Comparison of ENCODE assay signal across 15 cellular contexts in the genomic region with DNA sequence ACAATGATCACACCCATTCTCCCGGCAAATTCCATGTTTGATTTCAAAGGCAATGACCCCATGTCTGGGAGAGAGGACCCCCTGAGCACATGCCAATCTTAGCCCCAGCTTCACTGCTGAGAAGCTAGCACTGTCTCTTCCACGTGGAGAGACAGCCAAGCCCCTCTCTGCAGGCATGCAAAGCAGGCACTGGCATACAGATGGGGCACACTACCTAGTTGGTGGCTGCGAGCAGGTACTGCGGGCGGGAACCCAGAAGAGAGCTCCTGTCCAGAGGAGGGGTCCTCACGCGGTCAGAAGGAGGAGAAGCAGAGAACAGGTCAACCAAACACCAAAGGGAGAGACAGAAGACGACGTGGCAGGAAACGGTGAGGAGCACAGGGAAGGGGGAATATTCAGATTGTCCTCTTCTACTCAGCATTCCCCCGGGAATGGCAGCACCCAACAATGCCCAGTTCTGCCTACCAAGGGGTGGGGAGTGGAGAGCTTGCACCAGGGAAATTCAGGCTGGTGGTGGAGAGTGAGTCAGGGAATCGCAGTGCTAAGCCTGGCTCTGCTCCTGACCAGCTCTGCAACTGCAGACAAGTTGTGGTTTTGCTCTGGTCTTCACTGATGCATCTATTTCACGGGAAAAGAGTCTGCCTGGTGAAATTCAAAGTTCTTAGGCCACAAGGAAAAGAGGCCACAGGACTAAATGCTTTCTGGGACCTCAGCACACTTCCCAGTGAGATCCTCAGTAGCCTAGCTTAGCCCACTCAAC. TPM values are rescaled to one million over a fixed set of nuclear protein-coding genes. Genes with fewer than 3 reads are reported as not detected.
DNase-seq lines count a peak whose midpoint lies in the region; ATAC-seq and TF ChIP-seq lines count a peak whose summit lies in the region.
"Had no signal": no experiment of that assay in that cellular context is flagged by ENCODE, and none has a peak within 500 bp of the region (broad histone marks: within the 10 kb centered on the region; RNA-seq: fewer than 3 reads in every experiment).

No MANE protein-coding gene starts in this region.

- H3F3A ChIP-seq in GM23338 (replicated peaks; ENCODE audit: low read depth): no peaks in the 10 kb centered on the region

- in situ Hi-C loops in GM13977 (cut with MboI; ENCODE audit: low pct_unique_long_range_greater_than_20kb, low sequenced_read_pairs, unreplicated experiment): no loop called here

- H3K36me3 ChIP-seq in GM23338 (ENCODE audit: insufficient read depth) (no peaks in the 10 kb centered on the region), iPS-15b (ENCODE audit: control insufficient read depth, insufficient read depth, low read length) (peaks cover 2% of the 10 kb centered on the region)

- TF ChIP-seq CTCF in GM23338 (conservative IDR thresholded peaks at IDR 0.05; ENCODE audit: low read depth in 2 of 2) (no peak), GM13977 (IDR thresholded peaks at IDR 0.05; ENCODE audit: extremely low read depth, insufficient read depth, missing control alignments) (no peak)

- H4K20me1 ChIP-seq in GM23338 (replicated peaks; ENCODE audit: insufficient read depth): no peaks in the 10 kb centered on the region

- no peaks in the 10 kb centered on the region for H3K79me2 ChIP-seq in GM23338 (replicated peaks; ENCODE audit: insufficient read depth)

- H3K9me3 Mint-ChIP-seq in GM23338: no peaks in the 10 kb centered on the region

- peaks cover 10% of the 10 kb centered on the region for H3K27me3 Mint-ChIP-seq in GM23338 (ENCODE audit: insufficient read depth, low read depth, poor library complexity)
- H3K27me3 Mint-ChIP-seq: activated naive CD8-positive, alpha-beta T cell had no signal

- H3K4me1 ChIP-seq in GM23338 (ENCODE audit: insufficient read depth) (no peaks in the 10 kb centered on the region), iPS-15b (ENCODE audit: control insufficient read depth, insufficient read depth, low read length) (no peaks in the 10 kb centered on the region)

- DNase-seq in GM23338 (ENCODE audit: low spot score): no peak
- peak; percentile 63 for DNase-seq in astrocyte of the hippocampus (ENCODE audit: low read depth, low spot score)
- DNase-seq in substantia nigra (lab: John Stamatoyannopoulos, UW): no peak
- DNase-seq in NCI-H446 (lab: John Stamatoyannopoulos, UW): no peak
- no peak for DNase-seq in HCEC 1CT
- DNase-seq in GM13977 (ENCODE audit: low spot score): no peak
- DNase-seq: activated CD4-positive, CD25-positive, alpha-beta regulatory T cell treated with anti-CD3 and anti-CD28 coated beads, Interleukin-2, amount 50 U/mL, for 72 hours; cortex of kidney; NCI-H1092; NCI-H345; PC-9; stimulated activated naive CD4-positive, alpha-beta T cell treated with Interleukin-2 at 50 U/mL for 16 hours; T-helper 1 cell had no signal

- peak; percentile 22; the same call in 2 of the 3 replicates for ATAC-seq in GM23338

- peaks cover 17% of the 10 kb centered on the region for H3K36me3 Mint-ChIP-seq in GM23338 (ENCODE audit: low read depth)
- H3K36me3 Mint-ChIP-seq: activated naive CD8-positive, alpha-beta T cell had no signal

- H3K4me2 ChIP-seq in GM23338: no peak overlapping the region
- H3K4me2 ChIP-seq: PC-9 had no signal

- H3K4me3 ChIP-seq in GM23338: no peak overlapping the region
- H3K4me3 ChIP-seq in iPS-15b (ENCODE audit: low read depth, low read length): no peak overlapping the region
- H3K4me3 ChIP-seq: PC-9 had no signal

- H3K27me3 ChIP-seq in GM23338 (ENCODE audit: insufficient read depth): no peaks in the 10 kb centered on the region
- no peaks in the 10 kb centered on the region for H3K27me3 ChIP-seq in iPS-15b (ENCODE audit: control insufficient read depth, insufficient read depth, low read length)

- peaks cover 10% of the 10 kb centered on the region for H3K4me1 Mint-ChIP-seq in GM23338

- no peak overlapping the region for H3K4me3 Mint-ChIP-seq in GM23338
- H3K4me3 Mint-ChIP-seq: activated naive CD8-positive, alpha-beta T cell had no signal

- H3K9me2 ChIP-seq in GM23338 (ENCODE audit: insufficient read depth): no peaks in the 10 kb centered on the region

- H3K9ac ChIP-seq in iPS-15b (ENCODE audit: low read depth, low read length): peak overlapping the region; percentile 26

- no peak overlapping the region; the same call in 1 of the 2 replicates for H3K27ac Mint-ChIP-seq in GM23338
- H3K27ac Mint-ChIP-seq: activated naive CD8-positive, alpha-beta T cell had no signal

- H2AFZ ChIP-seq in GM23338: no peak overlapping the region
- H2AFZ ChIP-seq: PC-9 had no signal

- no peak overlapping the region for H3K27ac ChIP-seq in GM23338 (ENCODE audit: low read depth)
- peak overlapping the region; percentile 83 for H3K27ac ChIP-seq in substantia nigra (ENCODE audit: low read depth, low read length, poor library complexity, severe bottlenecking)
- H3K27ac ChIP-seq: PC-9 had no signal

- no peaks in the 10 kb centered on the region for H3K9me3 ChIP-seq in iPS-15b (ENCODE audit: control insufficient read depth, insufficient read depth, low read length)

TF ChIP-seq in GM23338, 12 proteins besides CTCF, POLR2A, EP300 and RAD21 (continues in another document):
- TF ChIP-seq STAT1 (IDR thresholded peaks at IDR 0.05; ENCODE audit: unreplicated experiment): no peak
- TF ChIP-seq EZH2 (IDR thresholded peaks at IDR 0.05; ENCODE audit: low read depth, unreplicated experiment): no peak
- TF ChIP-seq JUNB (IDR thresholded peaks at IDR 0.05; ENCODE audit: unreplicated experiment): no peak
- no peak for TF ChIP-seq ZNF114 (CRISPR knock-in tag; IDR thresholded peaks at IDR 0.05)
- no peak for TF ChIP-seq NANOG (IDR thresholded peaks at IDR 0.05; ENCODE audit: borderline replicate concordance)
- TF ChIP-seq, protein P1, sequence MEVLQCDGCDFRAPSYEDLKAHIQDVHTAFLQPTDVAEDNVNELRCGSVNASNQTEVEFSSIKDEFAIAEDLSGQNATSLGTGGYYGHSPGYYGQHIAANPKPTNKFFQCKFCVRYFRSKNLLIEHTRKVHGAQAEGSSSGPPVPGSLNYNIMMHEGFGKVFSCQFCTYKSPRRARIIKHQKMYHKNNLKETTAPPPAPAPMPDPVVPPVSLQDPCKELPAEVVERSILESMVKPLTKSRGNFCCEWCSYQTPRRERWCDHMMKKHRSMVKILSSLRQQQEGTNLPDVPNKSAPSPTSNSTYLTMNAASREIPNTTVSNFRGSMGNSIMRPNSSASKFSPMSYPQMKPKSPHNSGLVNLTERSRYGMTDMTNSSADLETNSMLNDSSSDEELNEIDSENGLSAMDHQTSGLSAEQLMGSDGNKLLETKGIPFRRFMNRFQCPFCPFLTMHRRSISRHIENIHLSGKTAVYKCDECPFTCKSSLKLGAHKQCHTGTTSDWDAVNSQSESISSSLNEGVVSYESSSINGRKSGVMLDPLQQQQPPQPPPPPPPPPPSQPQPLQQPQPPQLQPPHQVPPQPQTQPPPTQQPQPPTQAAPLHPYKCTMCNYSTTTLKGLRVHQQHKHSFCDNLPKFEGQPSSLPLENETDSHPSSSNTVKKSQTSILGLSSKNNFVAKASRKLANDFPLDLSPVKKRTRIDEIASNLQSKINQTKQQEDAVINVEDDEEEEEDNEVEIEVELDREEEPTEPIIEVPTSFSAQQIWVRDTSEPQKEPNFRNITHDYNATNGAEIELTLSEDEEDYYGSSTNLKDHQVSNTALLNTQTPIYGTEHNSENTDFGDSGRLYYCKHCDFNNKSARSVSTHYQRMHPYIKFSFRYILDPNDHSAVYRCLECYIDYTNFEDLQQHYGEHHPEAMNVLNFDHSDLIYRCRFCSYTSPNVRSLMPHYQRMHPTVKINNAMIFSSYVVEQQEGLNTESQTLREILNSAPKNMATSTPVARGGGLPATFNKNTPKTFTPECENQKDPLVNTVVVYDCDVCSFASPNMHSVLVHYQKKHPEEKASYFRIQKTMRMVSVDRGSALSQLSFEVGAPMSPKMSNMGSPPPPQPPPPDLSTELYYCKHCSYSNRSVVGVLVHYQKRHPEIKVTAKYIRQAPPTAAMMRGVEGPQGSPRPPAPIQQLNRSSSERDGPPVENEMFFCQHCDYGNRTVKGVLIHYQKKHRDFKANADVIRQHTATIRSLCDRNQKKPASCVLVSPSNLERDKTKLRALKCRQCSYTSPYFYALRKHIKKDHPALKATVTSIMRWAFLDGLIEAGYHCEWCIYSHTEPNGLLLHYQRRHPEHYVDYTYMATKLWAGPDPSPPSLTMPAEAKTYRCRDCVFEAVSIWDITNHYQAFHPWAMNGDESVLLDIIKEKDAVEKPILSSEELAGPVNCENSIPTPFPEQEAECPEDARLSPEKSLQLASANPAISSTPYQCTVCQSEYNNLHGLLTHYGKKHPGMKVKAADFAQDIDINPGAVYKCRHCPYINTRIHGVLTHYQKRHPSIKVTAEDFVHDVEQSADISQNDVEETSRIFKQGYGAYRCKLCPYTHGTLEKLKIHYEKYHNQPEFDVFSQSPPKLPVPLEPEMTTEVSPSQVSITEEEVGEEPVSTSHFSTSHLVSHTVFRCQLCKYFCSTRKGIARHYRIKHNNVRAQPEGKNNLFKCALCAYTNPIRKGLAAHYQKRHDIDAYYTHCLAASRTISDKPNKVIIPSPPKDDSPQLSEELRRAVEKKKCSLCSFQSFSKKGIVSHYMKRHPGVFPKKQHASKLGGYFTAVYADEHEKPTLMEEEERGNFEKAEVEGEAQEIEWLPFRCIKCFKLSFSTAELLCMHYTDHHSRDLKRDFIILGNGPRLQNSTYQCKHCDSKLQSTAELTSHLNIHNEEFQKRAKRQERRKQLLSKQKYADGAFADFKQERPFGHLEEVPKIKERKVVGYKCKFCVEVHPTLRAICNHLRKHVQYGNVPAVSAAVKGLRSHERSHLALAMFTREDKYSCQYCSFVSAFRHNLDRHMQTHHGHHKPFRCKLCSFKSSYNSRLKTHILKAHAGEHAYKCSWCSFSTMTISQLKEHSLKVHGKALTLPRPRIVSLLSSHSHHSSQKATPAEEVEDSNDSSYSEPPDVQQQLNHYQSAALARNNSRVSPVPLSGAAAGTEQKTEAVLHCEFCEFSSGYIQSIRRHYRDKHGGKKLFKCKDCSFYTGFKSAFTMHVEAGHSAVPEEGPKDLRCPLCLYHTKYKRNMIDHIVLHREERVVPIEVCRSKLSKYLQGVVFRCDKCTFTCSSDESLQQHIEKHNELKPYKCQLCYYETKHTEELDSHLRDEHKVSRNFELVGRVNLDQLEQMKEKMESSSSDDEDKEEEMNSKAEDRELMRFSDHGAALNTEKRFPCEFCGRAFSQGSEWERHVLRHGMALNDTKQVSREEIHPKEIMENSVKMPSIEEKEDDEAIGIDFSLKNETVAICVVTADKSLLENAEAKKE (CRISPR knock-in tag; IDR thresholded peaks at IDR 0.05): no peak
- no peak for TF ChIP-seq ZNF331 (CRISPR knock-in tag; IDR thresholded peaks at IDR 0.05; ENCODE audit: low read depth)

RNA-seq across cellular contexts. Expression of a gene that starts 48.1 kb away (rescaled TPM):
- 3.0 and 7.0 TPM in 2 replicates for total RNA-seq in GM23338 (2014; rRNA removed; shearing (Covaris generic))
- 7.2 and 10.7 TPM in 2 replicates for polyA plus RNA-seq in GM23338 (2016; fragmentation: Nextera tagmentation; extraction: Ambion mirVana)
